1 cellular context compared by ENCODE assay signal in genomic region chr4:3442959-3443749, GRCh38.
TF ChIP-seq lines count a peak whose summit lies in the region.

No MANE protein-coding gene starts in this region.

TF ChIP-seq in HepG2, 621 proteins besides CTCF, POLR2A, EP300 and RAD21 (continued from another document and continues in another):
- TF ChIP-seq ZNF770 (CRISPR knock-in tag; IDR thresholded peaks at IDR 0.05) (peak; percentile 63; the same call in 1 of the 2 replicates), FOXO1 (CRISPR knock-in tag; IDR thresholded peaks at IDR 0.05) (peak; percentile 47; the same call in 1 of the 2 replicates), ZNF446 (CRISPR knock-in tag; IDR thresholded peaks at IDR 0.05) (0 out of 2 replicates have a peak, but pooled peaks have one; percentile 81), MXD4 (CRISPR knock-in tag; IDR thresholded peaks at IDR 0.05) (0 out of 2 replicates have a peak, but pooled peaks have one; percentile 45), ERF (CRISPR knock-in tag; IDR thresholded peaks at IDR 0.05) (peak; percentile 34; the same call in 1 of the 2 replicates), SKI (IDR thresholded peaks at IDR 0.05; ENCODE audit: partially characterized antibody) (no peak), SP5 (CRISPR knock-in tag; IDR thresholded peaks at IDR 0.05; ENCODE audit: borderline replicate concordance, low read depth) (no peak; the same call in 1 of the 2 replicates), DRAP1 (CRISPR knock-in tag; IDR thresholded peaks at IDR 0.05) (0 out of 2 replicates have a peak, but pooled peaks have one; percentile 15), SP1 (IDR thresholded peaks at IDR 0.05) (no peak), SP1 (CRISPR knock-in tag; IDR thresholded peaks at IDR 0.05) (0 out of 2 replicates have a peak, but pooled peaks have one; percentile 31), ZNF564 (CRISPR knock-in tag; IDR thresholded peaks at IDR 0.05) (0 out of 2 replicates have a peak, but pooled peaks have one; percentile 16), ZBTB20 (CRISPR knock-in tag; IDR thresholded peaks at IDR 0.05; ENCODE audit: borderline replicate concordance, low read depth) (peak; percentile 17), GLI4 (CRISPR knock-in tag; IDR thresholded peaks at IDR 0.05; ENCODE audit: borderline replicate concordance) (0 out of 2 replicates have a peak, but pooled peaks have one; percentile 13), ZMYM3 (CRISPR knock-in tag; IDR thresholded peaks at IDR 0.05) (peak; percentile 10; the same call in 1 of the 2 replicates), ZNF354B (CRISPR knock-in tag; IDR thresholded peaks at IDR 0.05) (peak; percentile 37; the same call in 1 of the 2 replicates), ASH2L (IDR thresholded peaks at IDR 0.05; ENCODE audit: insufficient read length, low read depth, low read length) (peak; percentile 14), ZKSCAN1 (IDR thresholded peaks at IDR 0.05; ENCODE audit: low read length) (peak; percentile 29; the same call in 1 of the 2 replicates), ZNF18 (CRISPR knock-in tag; IDR thresholded peaks at IDR 0.05; ENCODE audit: insufficient replicate concordance) (peak; percentile 52), ZSCAN20 (CRISPR knock-in tag; IDR thresholded peaks at IDR 0.05; ENCODE audit: borderline replicate concordance) (0 out of 2 replicates have a peak, but pooled peaks have one; percentile 52), HDAC2 (CRISPR knock-in tag; IDR thresholded peaks at IDR 0.05) (0 out of 2 replicates have a peak, but pooled peaks have one; percentile 35), KDM2A (CRISPR knock-in tag; IDR thresholded peaks at IDR 0.05; ENCODE audit: borderline replicate concordance, low read depth) (peak; percentile 60), IRF2 (CRISPR knock-in tag; IDR thresholded peaks at IDR 0.05) (0 out of 2 replicates have a peak, but pooled peaks have one; percentile 35), GATAD1 (CRISPR knock-in tag; IDR thresholded peaks at IDR 0.05) (0 out of 2 replicates have a peak, but pooled peaks have one; percentile 14), ZNF343 (CRISPR knock-in tag; IDR thresholded peaks at IDR 0.05) (0 out of 2 replicates have a peak, but pooled peaks have one; percentile 39), PHF21A (CRISPR knock-in tag; IDR thresholded peaks at IDR 0.05) (no peak; the same call in none of the 2 replicates), PRMT3 (CRISPR knock-in tag; IDR thresholded peaks at IDR 0.05; ENCODE audit: borderline replicate concordance, low read depth) (no peak), ZNF629 (CRISPR knock-in tag; conservative IDR thresholded peaks at IDR 0.05) (0 out of 2 replicates have a peak, but pooled peaks have one; percentile 2), CBX2 (IDR thresholded peaks at IDR 0.05; ENCODE audit: low read depth, low read length) (no peak), CBX2 (CRISPR knock-in tag; IDR thresholded peaks at IDR 0.05; ENCODE audit: low read depth) (no peak), NR2C2 (CRISPR knock-in tag; IDR thresholded peaks at IDR 0.05; ENCODE audit: borderline replicate concordance) (peak; percentile 61), MTA3 (CRISPR knock-in tag; IDR thresholded peaks at IDR 0.05) (no peak), SP4 (CRISPR knock-in tag; IDR thresholded peaks at IDR 0.05) (peak; percentile 55), ZNF20 (CRISPR knock-in tag; IDR thresholded peaks at IDR 0.05) (no peak), CREB1 (IDR thresholded peaks at IDR 0.05) (no peak), CREB1 (CRISPR knock-in tag; IDR thresholded peaks at IDR 0.05) (no peak), MYC (CRISPR knock-in tag; IDR thresholded peaks at IDR 0.05; ENCODE audit: borderline replicate concordance) (peak; percentile 56), TCF12 (IDR thresholded peaks at IDR 0.05) (no peak), TCF12 (CRISPR knock-in tag; IDR thresholded peaks at IDR 0.05) (peak; percentile 75; the same call in 1 of the 2 replicates), HMGA1 (CRISPR knock-in tag; conservative IDR thresholded peaks at IDR 0.05) (no peak), ATF6 (CRISPR knock-in tag; conservative IDR thresholded peaks at IDR 0.05) (no peak), ZNF547 (CRISPR knock-in tag; IDR thresholded peaks at IDR 0.05) (no peak), ZNF562 (CRISPR knock-in tag; IDR thresholded peaks at IDR 0.05; ENCODE audit: borderline replicate concordance) (no peak), ZNF660 (CRISPR knock-in tag; IDR thresholded peaks at IDR 0.05; ENCODE audit: borderline replicate concordance, low read depth) (0 out of 2 replicates have a peak, but pooled peaks have one; percentile 56), ARID5B (CRISPR knock-in tag; IDR thresholded peaks at IDR 0.05) (peak; percentile 13; the same call in 1 of the 2 replicates), KDM5B (CRISPR knock-in tag; IDR thresholded peaks at IDR 0.05; ENCODE audit: borderline replicate concordance) (peak; percentile 63; the same call in 1 of the 2 replicates), YY1 (IDR thresholded peaks at IDR 0.05; ENCODE audit: insufficient read depth, insufficient replicate concordance, low read depth, low read length) (peak; percentile 83), REL (CRISPR knock-in tag; conservative IDR thresholded peaks at IDR 0.05) (no peak), ZIK1 (CRISPR knock-in tag; IDR thresholded peaks at IDR 0.05; ENCODE audit: borderline replicate concordance, low read depth) (peak; percentile 44; the same call in 1 of the 2 replicates), XRCC5 (optimal IDR thresholded peaks at IDR 0.05; ENCODE audit: low read length) (peak; percentile 78), ZSCAN25 (CRISPR knock-in tag; IDR thresholded peaks at IDR 0.05) (peak; percentile 64; the same call in 1 of the 2 replicates), DNMT1 (CRISPR knock-in tag; IDR thresholded peaks at IDR 0.05) (0 out of 2 replicates have a peak, but pooled peaks have one; percentile 36), BCL3 (CRISPR knock-in tag; IDR thresholded peaks at IDR 0.05) (no peak), MEIS1 (CRISPR knock-in tag; IDR thresholded peaks at IDR 0.05; ENCODE audit: borderline replicate concordance) (peak; percentile 55; the same call in 1 of the 2 replicates), ZNF790 (CRISPR knock-in tag; IDR thresholded peaks at IDR 0.05; ENCODE audit: borderline replicate concordance) (0 out of 2 replicates have a peak, but pooled peaks have one; percentile 59), NFE2L1 (CRISPR knock-in tag; IDR thresholded peaks at IDR 0.05; ENCODE audit: borderline replicate concordance) (no peak), NFKBIZ (CRISPR knock-in tag; IDR thresholded peaks at IDR 0.05) (peak; percentile 45; the same call in 1 of the 2 replicates), ZNF782 (CRISPR knock-in tag; IDR thresholded peaks at IDR 0.05; ENCODE audit: borderline replicate concordance) (peak; percentile 49; the same call in 1 of the 2 replicates), MYPOP (CRISPR knock-in tag; IDR thresholded peaks at IDR 0.05) (0 out of 2 replicates have a peak, but pooled peaks have one; percentile 17), KLF12 (CRISPR knock-in tag; IDR thresholded peaks at IDR 0.05; ENCODE audit: borderline replicate concordance) (no peak), DMAP1 (CRISPR knock-in tag; IDR thresholded peaks at IDR 0.05) (0 out of 2 replicates have a peak, but pooled peaks have one; percentile 12)
